8 cellular contexts compared by ENCODE assay signal in the genomic region with DNA sequence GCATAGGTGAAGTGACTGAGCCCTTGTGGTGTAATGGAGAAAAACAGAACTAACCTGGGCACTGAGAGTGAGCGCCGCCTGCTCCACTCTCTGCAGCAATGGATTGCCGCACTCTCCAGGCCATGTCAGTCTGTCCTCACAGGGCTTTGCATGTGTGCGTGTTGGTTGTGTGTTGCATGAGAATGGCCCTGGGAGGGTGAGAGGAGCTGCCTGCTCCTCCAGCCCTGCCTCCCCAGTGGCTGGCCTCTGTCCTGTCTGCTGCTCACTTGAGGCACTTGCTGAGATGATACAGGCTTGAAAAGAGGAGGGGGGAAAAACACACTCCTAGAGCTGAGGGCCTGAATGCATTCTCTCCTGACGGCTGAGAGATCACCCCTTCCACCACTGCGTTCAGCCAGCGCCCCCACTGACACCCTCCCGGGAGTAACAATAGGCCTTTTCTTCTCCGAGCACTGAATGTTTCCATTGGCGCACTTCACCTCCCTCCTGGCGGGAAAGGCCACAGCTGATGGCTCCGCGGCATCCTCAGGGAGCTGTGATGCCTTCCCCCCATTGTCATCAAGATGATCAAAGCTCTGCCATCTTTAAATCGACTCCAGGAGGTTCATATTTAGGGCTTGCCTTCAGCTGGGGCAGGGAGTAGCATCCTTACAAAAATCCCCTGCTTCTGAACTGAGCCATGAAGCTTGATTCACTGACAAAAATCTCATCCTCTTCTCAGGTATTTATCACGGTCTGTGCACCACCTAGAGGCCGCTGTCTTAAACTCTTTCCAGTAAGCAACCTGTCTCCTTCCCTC. TPM values are rescaled to one million over a fixed set of nuclear protein-coding genes. Genes with fewer than 3 reads are reported as not detected.
DNase-seq lines count a peak whose midpoint lies in the region; ATAC-seq and TF ChIP-seq lines count a peak whose summit lies in the region.

No MANE protein-coding gene starts in this region.

- DNase-seq in G401 (ENCODE audit: low spot score): peak; percentile 91
- peak; percentile 41 for DNase-seq in HEK293T (ENCODE audit: extremely low spot score)
- peak; percentile 85 for DNase-seq in NCI-H1694 treated with DMSO at 0.1 percent for 48 hours (lab: John Stamatoyannopoulos, UW)
- DNase-seq in activated CD4-positive, alpha-beta T cell treated with anti-CD3 and anti-CD28 coated beads, Interleukin-2, amount 10 ng/mL, durations not matched to agents 24 days and 14 days: peak; percentile 73
- DNase-seq in fibroblast of mammary gland (ENCODE audit: low read depth): peak; percentile 71

- H3K27ac Mint-ChIP-seq in activated CD4-positive, alpha-beta T cell treated with anti-CD3 and anti-CD28 coated beads, Interleukin-2, amount 10 ng/mL, durations not matched to agents 24 days and 14 days: no peak overlapping the region
- peak overlapping the region in 2 of 3 experiments; percentile 60 to 85 for H3K27ac Mint-ChIP-seq in nephron

- CTCF ChIA-PET in HEK293T (lab: Yijun Ruan, JAX): interaction anchor here (0.6 to 2.3 kb wide), 14 partner anchors 10 to 721 kb away, joined by 3 to 16 read pairs (median 4); no protein-coding TSS in a partner anchor

- no peak overlapping the region for H3K4me3 ChIP-seq in fibroblast of mammary gland (ENCODE audit: control insufficient read depth, low read depth, low read length)

- in situ Hi-C loops in G401 (cut with HindIII; ENCODE audit: low sequenced_read_pairs): no loop called here

- no peak overlapping the region for H3K4me3 Mint-ChIP-seq in activated CD4-positive, alpha-beta T cell treated with anti-CD3 and anti-CD28 coated beads, Interleukin-2, amount 10 ng/mL, durations not matched to agents 24 days and 14 days
- peak overlapping the region in 2 of 3 experiments; percentile 5 to 13 for H3K4me3 Mint-ChIP-seq in nephron

- intact Hi-C loops in activated CD4-positive, alpha-beta T cell treated with anti-CD3 and anti-CD28 coated beads, Interleukin-2, amount 10 ng/mL, durations not matched to agents 24 days and 14 days (cut with micrococcal nuclease): loop anchor here (1.0 to 5.0 kb wide), 2 partner anchors 721 to 1248 kb away; no protein-coding TSS in a partner anchor

- POLR2A ChIA-PET in HEK293T (lab: Yijun Ruan, JAX): no interaction called here

- peaks cover 7% of the 10 kb centered on the region for H3K27me3 Mint-ChIP-seq in activated CD4-positive, alpha-beta T cell treated with anti-CD3 and anti-CD28 coated beads, Interleukin-2, amount 10 ng/mL, durations not matched to agents 24 days and 14 days
- peaks cover 16% of the 10 kb centered on the region for H3K27me3 Mint-ChIP-seq in nephron (ENCODE audit: low read depth)

- peak; percentile 56 for TF ChIP-seq CTCF in fibroblast of mammary gland (conservative IDR thresholded peaks at IDR 0.05; ENCODE audit: control insufficient read depth, insufficient read depth, low read depth, low read length)
- TF ChIP-seq CTCF in nephron (IDR thresholded peaks at IDR 0.05; ENCODE audit: unreplicated experiment in 3 of 3): peak; percentile 63 to 69 (median 68)

- no peaks in the 10 kb centered on the region for H3K4me1 Mint-ChIP-seq in activated CD4-positive, alpha-beta T cell treated with anti-CD3 and anti-CD28 coated beads, Interleukin-2, amount 10 ng/mL, durations not matched to agents 24 days and 14 days
- H3K4me1 Mint-ChIP-seq in nephron: peaks cover 59% of the 10 kb centered on the region

- no peaks in the 10 kb centered on the region for H3K9me3 Mint-ChIP-seq in activated CD4-positive, alpha-beta T cell treated with anti-CD3 and anti-CD28 coated beads, Interleukin-2, amount 10 ng/mL, durations not matched to agents 24 days and 14 days
- H3K9me3 Mint-ChIP-seq in nephron: no peaks in the 10 kb centered on the region

- ATAC-seq in GM19328 (IDR thresholded peaks at IDR 0.05; ENCODE audit: unreplicated experiment): no peak
- no peak for ATAC-seq in HG03469 (IDR thresholded peaks at IDR 0.05; ENCODE audit: unreplicated experiment)

- H3K36me3 Mint-ChIP-seq in activated CD4-positive, alpha-beta T cell treated with anti-CD3 and anti-CD28 coated beads, Interleukin-2, amount 10 ng/mL, durations not matched to agents 24 days and 14 days (ENCODE audit: low read depth): no peaks in the 10 kb centered on the region
- H3K36me3 Mint-ChIP-seq in nephron (ENCODE audit: low read depth): no peaks in the 10 kb centered on the region

TF ChIP-seq in HEK293T, 16 proteins besides CTCF, POLR2A, EP300 and RAD21:
- TF ChIP-seq ZNF384 (IDR thresholded peaks at IDR 0.05) (no peak), L3MBTL2 (conservative IDR thresholded peaks at IDR 0.05) (no peak), NFRKB (IDR thresholded peaks at IDR 0.05) (no peak), SP1 (IDR thresholded peaks at IDR 0.05) (no peak), HDGF (IDR thresholded peaks at IDR 0.05; ENCODE audit: borderline replicate concordance) (no peak)

RNA-seq across cellular contexts. Expression of a gene that starts 49.9 kb away (rescaled TPM):
- not detected in 2 replicates for total RNA-seq in G401 (2014; rRNA removed; shearing (Covaris generic))
- not detected in 2 replicates for total RNA-seq in activated CD4-positive, alpha-beta T cell treated with anti-CD3 and anti-CD28 coated beads, Interleukin-2, amount 10 ng/mL, durations not matched to agents 24 days and 14 days

Comparison
In these comparisons a context has a peak if more than half of its experiments do, and no peak if none do; other contexts are left out.
1. DNase-seq: peak in every context shown above with its lines; median percentile 91 in G401; 85 in NCI-H1694 treated with DMSO at 0.1 percent for 48 hours; 73 in activated CD4-positive, alpha-beta T cell treated with anti-CD3 and anti-CD28 coated beads, Interleukin-2, amount 10 ng/mL, durations not matched to agents 24 days and 14 days; 71 in fibroblast of mammary gland; 41 in HEK293T.